ENCODE assay signal across 10 cellular contexts in genomic region chr20:48681882-48682426, GRCh38.
DNase-seq lines count a peak whose midpoint lies in the region; ATAC-seq, FAIRE-seq and TF ChIP-seq lines count a peak whose summit lies in the region.
"Had no signal": no experiment of that assay in that cellular context is flagged by ENCODE, and none has a peak within 500 bp of the region (broad histone marks: within the 10 kb centered on the region; RNA-seq: fewer than 3 reads in every experiment).

No MANE protein-coding gene starts in this region.

- ATAC-seq in left ventricle myocardium superior = no peak
- ATAC-seq: naive thymus-derived CD4-positive, alpha-beta T cell had no signal

- no peaks in the 10 kb centered on the region for H3K79me2 ChIP-seq in endothelial cell of umbilical vein (ENCODE audit: control insufficient read depth, insufficient read depth, low read length)
- H3K79me2 ChIP-seq in parathyroid adenoma = no peaks in the 10 kb centered on the region

- no peak overlapping the region for H3K9ac ChIP-seq in endothelial cell of umbilical vein (replicated peaks; ENCODE audit: extremely low read depth, insufficient read depth, low read length)
- H3K9ac ChIP-seq in parathyroid adenoma = no peak overlapping the region

- H3K9me3 ChIP-seq in right atrium auricular region = no peaks in the 10 kb centered on the region
- H3K9me3 ChIP-seq in endothelial cell of umbilical vein (replicated peaks; ENCODE audit: control insufficient read depth, insufficient read depth, low read length) = no peaks in the 10 kb centered on the region
- no peaks in the 10 kb centered on the region for H3K9me3 ChIP-seq in parathyroid adenoma (ENCODE audit: control insufficient read depth, low read length)
- no peaks in the 10 kb centered on the region for H3K9me3 ChIP-seq in effector memory CD4-positive, alpha-beta T cell (ENCODE audit: control insufficient read depth, low read length)

- intact Hi-C loops in left ventricle myocardium superior (cut with micrococcal nuclease) = no loop called here
- intact Hi-C loops in endothelial cell of umbilical vein (cut with micrococcal nuclease) = loop anchor here (1.0 to 5.0 kb wide), 3 partner anchors 12 to 145 kb away; partner anchors contain the start of gene PREX1

- H3K4me2 ChIP-seq in endothelial cell of umbilical vein (ENCODE audit: insufficient read depth, low read length) (peak overlapping the region; percentile 33), parathyroid adenoma (ENCODE audit: low read length) (no peak overlapping the region)

- POLR2A ChIA-PET in endothelial cell of umbilical vein (lab: Charles Lee) = no interaction called here

- H3K4me3 ChIP-seq in right atrium auricular region = no peak overlapping the region
- H3K4me3 ChIP-seq in endothelial cell of umbilical vein (replicated peaks in 1 of 3; ENCODE audit: insufficient read depth in 1 of 3, low read depth in 1 of 3, low read length in 3 of 3) = no peak overlapping the region
- no peak overlapping the region for H3K4me3 ChIP-seq in parathyroid adenoma (ENCODE audit: low read depth, low read length)
- no peak overlapping the region for H3K4me3 ChIP-seq in effector memory CD4-positive, alpha-beta T cell (ENCODE audit: insufficient read depth, low read depth, low read length, poor library complexity, severe bottlenecking)

- TF ChIP-seq CTCF in right atrium auricular region (IDR thresholded peaks at IDR 0.05) (no peak), endothelial cell of umbilical vein (IDR thresholded peaks at IDR 0.05; ENCODE audit: extremely low read depth in 1 of 2, insufficient read depth in 1 of 2, low read depth in 1 of 2, low read length in 2 of 2) (no peak), parathyroid adenoma (IDR thresholded peaks at IDR 0.05) (no peak), GM20000 (IDR thresholded peaks at IDR 0.05; ENCODE audit: extremely low read depth, missing control alignments) (no peak)

- no peak for TF ChIP-seq POLR2A in endothelial cell of umbilical vein (IDR thresholded peaks at IDR 0.05; ENCODE audit: low read depth, low read length)

- H3K9me1 ChIP-seq in endothelial cell of umbilical vein (replicated peaks; ENCODE audit: control insufficient read depth, extremely low read depth, insufficient read depth, low read length) = no peaks in the 10 kb centered on the region

- H3K27me3 ChIP-seq in right atrium auricular region (no peaks in the 10 kb centered on the region), endothelial cell of umbilical vein (ENCODE audit: control insufficient read depth in 2 of 2, insufficient read depth in 2 of 2, low read length in 2 of 2) (no peaks in the 10 kb centered on the region), parathyroid adenoma (ENCODE audit: control insufficient read depth, insufficient read depth, low read length) (no peaks in the 10 kb centered on the region)
- no peaks in the 10 kb centered on the region for H3K27me3 ChIP-seq in effector memory CD4-positive, alpha-beta T cell (replicated peaks; ENCODE audit: control insufficient read depth, insufficient read depth, low read length, poor library complexity, severe bottlenecking)

- no peak for FAIRE-seq in endothelial cell of umbilical vein (lab: Jason Lieb, UNC)

- no peak for DNase-seq in right atrium auricular region (ENCODE audit: low spot score)
- DNase-seq in left ventricle myocardium superior = no peak
- no peak for DNase-seq in endothelial cell of umbilical vein (ENCODE audit: low read depth, low spot score)
- no peak for DNase-seq in GM20000 (ENCODE audit: low spot score)
- DNase-seq in NCI-H146 (lab: John Stamatoyannopoulos, UW) = no peak
- DNase-seq in effector memory CD4-positive, alpha-beta T cell = no peak
- DNase-seq in NCI-H128 (lab: John Stamatoyannopoulos, UW; ENCODE audit: unreplicated experiment) = no peak
- DNase-seq: activated CD4-positive, alpha-beta T cell treated with anti-CD3 and anti-CD28 coated beads, Interleukin-2, amount 10 ng/mL, durations not matched to agents 7 days and 5 days; naive thymus-derived CD4-positive, alpha-beta T cell had no signal

- H3K36me3 ChIP-seq in right atrium auricular region (peaks cover 5% of the 10 kb centered on the region), endothelial cell of umbilical vein (ENCODE audit: control insufficient read depth in 2 of 2, extremely low read depth in 1 of 2, insufficient read depth in 2 of 2, low read length in 2 of 2) (peaks cover 12 to 14% of the 10 kb centered on the region in 2 experiments), parathyroid adenoma (ENCODE audit: control insufficient read depth, insufficient read depth, low read length) (no peaks in the 10 kb centered on the region)
- peaks cover 85% of the 10 kb centered on the region for H3K36me3 ChIP-seq in effector memory CD4-positive, alpha-beta T cell (ENCODE audit: control insufficient read depth, insufficient read depth, low read length)

- BruUV-seq in endothelial cell of umbilical vein (replicated peaks; lab: Mats Ljungman, UMichigan) = no TSS peak

- dilution Hi-C loops in endothelial cell of umbilical vein (cut with MboI; ENCODE audit: extremely low pct_ligation_motif_present, low sequenced_read_pairs) = no loop called here

- peaks cover 0 to 51% of the 10 kb centered on the region in 2 donors for H3K4me1 ChIP-seq in right atrium auricular region
- peaks cover 51% of the 10 kb centered on the region for H3K4me1 ChIP-seq in endothelial cell of umbilical vein (ENCODE audit: control insufficient read depth, extremely low read depth, insufficient read depth, low read length)
- H3K4me1 ChIP-seq in parathyroid adenoma = peaks cover 58% of the 10 kb centered on the region
- no peaks in the 10 kb centered on the region for H3K4me1 ChIP-seq in effector memory CD4-positive, alpha-beta T cell (ENCODE audit: control insufficient read depth, insufficient read depth, low read length, poor library complexity, severe bottlenecking)

- H4K20me1 ChIP-seq in endothelial cell of umbilical vein (replicated peaks; ENCODE audit: control insufficient read depth, extremely low read depth, insufficient read depth, low read length) = no peaks in the 10 kb centered on the region

- H2AFZ ChIP-seq in endothelial cell of umbilical vein (ENCODE audit: low read depth, low read length) (no peak overlapping the region), parathyroid adenoma (peak overlapping the region; percentile 82)

- peak overlapping the region; percentile 54 to 59 for H3K27ac ChIP-seq in right atrium auricular region
- peak overlapping the region; percentile 34 for H3K27ac ChIP-seq in endothelial cell of umbilical vein (ENCODE audit: insufficient read depth, low read depth, low read length)
- H3K27ac ChIP-seq in parathyroid adenoma = peak overlapping the region; percentile 72
- H3K27ac ChIP-seq in effector memory CD4-positive, alpha-beta T cell (ENCODE audit: insufficient read depth, low read length, poor library complexity, severe bottlenecking) = no peak overlapping the region

- CTCF ChIA-PET in endothelial cell of umbilical vein (lab: Charles Lee) = interaction anchor here (1.0 to 3.4 kb wide), 7 partner anchors 8 to 223 kb away, joined by 3 to 21 read pairs (median 8); no protein-coding TSS in a partner anchor

TF ChIP-seq in endothelial cell of umbilical vein, 7 proteins besides CTCF, POLR2A, EP300 and RAD21:
- TF ChIP-seq MAX (IDR thresholded peaks at IDR 0.05; ENCODE audit: insufficient read depth, insufficient read length) = no peak
